12 cellular contexts compared by ENCODE assay signal in genomic region chr20:38789503-38790209, GRCh38. TPM values are rescaled to one million over a fixed set of nuclear protein-coding genes. Genes with fewer than 3 reads are reported as not detected.
DNase-seq lines count a peak whose midpoint lies in the region; ATAC-seq and TF ChIP-seq lines count a peak whose summit lies in the region.
"Had no signal": no experiment of that assay in that cellular context is flagged by ENCODE, and none has a peak within 500 bp of the region (broad histone marks: within the 10 kb centered on the region; RNA-seq: fewer than 3 reads in every experiment).

No MANE protein-coding gene starts in this region.

- peaks cover 5% of the 10 kb centered on the region; the same call in 1 of the 2 replicates for H3K9me3 Mint-ChIP-seq in HFFc6
- H3K9me3 Mint-ChIP-seq: activated CD4-positive, alpha-beta memory T cell treated with anti-CD3 and anti-CD28 coated beads, Interleukin-2, amount 10 ng/mL, durations not matched to agents 7 days and 5 days; naive thymus-derived CD8-positive, alpha-beta T cell had no signal

- TF ChIP-seq CTCF in HFFc6 (IDR thresholded peaks at IDR 0.05): no peak

- peaks cover 1% of the 10 kb centered on the region; the same call in 1 of the 2 replicates for H3K27me3 Mint-ChIP-seq in HFFc6 (ENCODE audit: insufficient read depth)
- H3K27me3 Mint-ChIP-seq: activated CD4-positive, alpha-beta memory T cell treated with anti-CD3 and anti-CD28 coated beads, Interleukin-2, amount 10 ng/mL, durations not matched to agents 7 days and 5 days; naive thymus-derived CD8-positive, alpha-beta T cell had no signal

- intact Hi-C loops in Right ventricle myocardium inferior (cut with DNase I): no loop called here

- H3K27ac Mint-ChIP-seq in HFFc6: peak overlapping the region; percentile 85
- H3K27ac Mint-ChIP-seq: activated CD4-positive, alpha-beta memory T cell treated with anti-CD3 and anti-CD28 coated beads, Interleukin-2, amount 10 ng/mL, durations not matched to agents 7 days and 5 days had no signal

- DNase-seq in AG20443 (ENCODE audit: low spot score): peak; percentile 49
- peak; percentile 82 for DNase-seq in HFFc6
- peak; percentile 75 to 79 for DNase-seq in SW 1271 (lab: John Stamatoyannopoulos, UW)
- DNase-seq in fibroblast of the conjunctiva (ENCODE audit: low read depth): peak; percentile 2
- DNase-seq in SIG-M5 treated with dmso at 0.1 percent for 504 hours (lab: John Stamatoyannopoulos, UW; ENCODE audit: unreplicated experiment): no peak
- DNase-seq in SK-N-DZ (ENCODE audit: low spot score): no peak
- no peak for DNase-seq in Right ventricle myocardium inferior (ENCODE audit: missing footprints)
- DNase-seq: activated CD4-positive, alpha-beta memory T cell treated with anti-CD3 and anti-CD28 coated beads, Interleukin-2, amount 10 ng/mL, durations not matched to agents 7 days and 5 days; NCI-H1417 treated with DMSO at 0.1 percent for 48 hours; uterus had no signal

- no peaks in the 10 kb centered on the region for H3K36me3 Mint-ChIP-seq in HFFc6 (ENCODE audit: low read depth)

- H3K4me1 Mint-ChIP-seq in HFFc6 (ENCODE audit: low read depth): peaks cover 26% of the 10 kb centered on the region

- no peak overlapping the region for H3K4me3 Mint-ChIP-seq in HFFc6
- H3K4me3 Mint-ChIP-seq: activated CD4-positive, alpha-beta memory T cell treated with anti-CD3 and anti-CD28 coated beads, Interleukin-2, amount 10 ng/mL, durations not matched to agents 7 days and 5 days had no signal

- no peak for ATAC-seq in Right ventricle myocardium inferior
- ATAC-seq in HG03025 (IDR thresholded peaks at IDR 0.05; ENCODE audit: low FRiP score, unreplicated experiment): no peak

RNA-seq across cellular contexts. Expression of gene PPP1R16B, which starts 15.8 kb away (rescaled TPM):
- not detected for total RNA-seq in HFFc6 (2021; fragmentation: NEBNext Ultra II Directional; extraction: Animal tissue kit (Norgen Biotek cat#: 25700))
- 3.1 and 3.8 TPM in 2 replicates for polyA plus RNA-seq in SK-N-DZ (2014; cell fraction: cytosol; rRNA removed)
- 3.1 and 6.3 TPM in 2 replicates for polyA plus RNA-seq in SK-N-DZ (2014; cell fraction: nucleus; rRNA removed)
- total RNA-seq in Right ventricle myocardium inferior: 9.0 TPM

RNA-seq across cellular contexts. Expression of gene ACTR5, which starts 41.4 kb away (rescaled TPM):
- 1 to 10 TPM; 3.2 to 4.3 (median 3.8) TPM for total RNA-seq in HFFc6 (2021; fragmentation: NEBNext Ultra II Directional; extraction: Animal tissue kit (Norgen Biotek cat#: 25700))
- 25.8 and 28.5 TPM in 2 replicates for polyA plus RNA-seq in SK-N-DZ (2014; cell fraction: cytosol; rRNA removed)
- 55.5 and 69.2 TPM in 2 replicates for polyA plus RNA-seq in SK-N-DZ (2014; cell fraction: nucleus; rRNA removed)
- total RNA-seq in Right ventricle myocardium inferior: 2.6 TPM

Comparison
In these comparisons a context has a peak if more than half of its experiments do, and no peak if none do; other contexts are left out.
1. DNase-seq: peak in AG20443 (single experiment), HFFc6 (single experiment), SW 1271 (2 of 2) and fibroblast of the conjunctiva (single experiment); none in SIG-M5 treated with dmso at 0.1 percent for 504 hours (single experiment), SK-N-DZ (single experiment) and Right ventricle myocardium inferior (single experiment).